ENCODE assay signal across 18 cellular contexts in the genomic region with DNA sequence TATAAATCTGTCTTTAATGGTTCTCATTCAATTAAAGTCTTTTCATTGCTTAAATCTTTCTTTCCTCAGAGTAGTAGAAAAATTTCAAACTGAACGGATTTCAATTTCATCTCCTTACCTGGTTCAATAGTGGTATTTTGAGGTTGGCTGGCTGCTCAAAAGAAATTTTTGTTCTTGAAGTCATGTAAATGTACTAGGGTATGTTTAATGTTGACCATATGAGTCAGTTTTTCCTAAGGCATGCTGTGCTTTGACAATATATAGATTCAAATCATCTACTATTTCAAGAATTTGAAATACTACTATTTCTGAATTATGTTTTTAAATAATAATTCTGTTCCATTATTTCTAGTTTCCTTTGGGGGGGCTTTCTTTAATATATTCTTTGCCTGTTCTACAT.
DNase-seq lines count a peak whose midpoint lies in the region; TF ChIP-seq lines count a peak whose summit lies in the region.
"Had no signal": no experiment of that assay in that cellular context is flagged by ENCODE, and none has a peak within 500 bp of the region (broad histone marks: within the 10 kb centered on the region; RNA-seq: fewer than 3 reads in every experiment).

No MANE protein-coding gene starts in this region.

- H3K27me3 Mint-ChIP-seq in mesothelial cell of epicardium (ENCODE audit: low read depth): no peaks in the 10 kb centered on the region
- H3K27me3 Mint-ChIP-seq: CD4-positive, CD25-positive, alpha-beta regulatory T cell; CD8-positive, alpha-beta memory T cell; IgD-negative memory B cell had no signal

- TF ChIP-seq CTCF in RWPE1 (conservative IDR thresholded peaks at IDR 0.05; ENCODE audit: low read depth) (no peak), astrocyte of the spinal cord (IDR thresholded peaks at IDR 0.05; ENCODE audit: low read depth, low read length) (no peak), epithelial cell of esophagus (IDR thresholded peaks at IDR 0.05; ENCODE audit: insufficient read depth, low read depth, low read length, missing control alignments) (no peak), mesothelial cell of epicardium (IDR thresholded peaks at IDR 0.05; ENCODE audit: unreplicated experiment) (no peak)

- H3K4me3 ChIP-seq in astrocyte of the spinal cord (ENCODE audit: low read depth, low read length) (no peak overlapping the region), epithelial cell of esophagus (ENCODE audit: low read length) (no peak overlapping the region)

- CTCF ChIA-PET in RWPE1 (lab: Yijun Ruan, JAX): no interaction called here

- no peaks in the 10 kb centered on the region for H3K36me3 Mint-ChIP-seq in mesothelial cell of epicardium
- H3K36me3 Mint-ChIP-seq: CD4-positive, CD25-positive, alpha-beta regulatory T cell; CD8-positive, alpha-beta memory T cell; IgD-negative memory B cell had no signal

- H3K4me1 Mint-ChIP-seq in mesothelial cell of epicardium: peaks cover 1% of the 10 kb centered on the region
- H3K4me1 Mint-ChIP-seq: CD4-positive, CD25-positive, alpha-beta regulatory T cell; CD8-positive, alpha-beta memory T cell had no signal

- peak; percentile 8 for DNase-seq in RWPE1 (ENCODE audit: low spot score)
- DNase-seq in astrocyte of the spinal cord (ENCODE audit: low read depth, low spot score): peak; percentile 6
- peak; percentile 60 for DNase-seq in epithelial cell of esophagus (ENCODE audit: low read depth)
- peak; percentile 3 for DNase-seq in kidney tubule cell (ENCODE audit: low spot score)
- DNase-seq in central memory CD4-positive, alpha-beta T cell: no peak
- no peak for DNase-seq in hepatic stellate cell (ENCODE audit: low spot score)
- no peak for DNase-seq in mesothelial cell of epicardium (ENCODE audit: low spot score in 2 of 2, unreplicated experiment in 2 of 2)
- DNase-seq: ACHN; BE2C; C1 segment of cervical spinal cord; CD4-positive, CD25-positive, alpha-beta regulatory T cell; CD8-positive, alpha-beta memory T cell; COR-L47; DMS 273 treated with DMSO at 0.1 percent for 48 hours; DMS79; GF-D8; H9 had no signal

- POLR2A ChIA-PET in RWPE1 (lab: Yijun Ruan, JAX; ENCODE audit: low non-redundant PET): no interaction called here

- H3K27ac Mint-ChIP-seq in mesothelial cell of epicardium: no peak overlapping the region
- H3K27ac Mint-ChIP-seq: CD4-positive, CD25-positive, alpha-beta regulatory T cell; H9 had no signal

- no peak overlapping the region for H3K27ac ChIP-seq in RWPE1

- H3K4me3 Mint-ChIP-seq in mesothelial cell of epicardium: no peak overlapping the region
- H3K4me3 Mint-ChIP-seq: CD4-positive, CD25-positive, alpha-beta regulatory T cell; CD8-positive, alpha-beta memory T cell; H9; IgD-negative memory B cell had no signal

- in situ Hi-C loops in astrocyte of the spinal cord (cut with HindIII; ENCODE audit: low sequenced_read_pairs): no loop called here

- H3K9me3 Mint-ChIP-seq in mesothelial cell of epicardium: peaks cover 21% of the 10 kb centered on the region
- H3K9me3 Mint-ChIP-seq: H9 had no signal

Comparison
In these comparisons a context has a peak if more than half of its experiments do, and no peak if none do; other contexts are left out.
1. DNase-seq: peak in RWPE1 (single experiment), astrocyte of the spinal cord (single experiment), epithelial cell of esophagus (single experiment) and kidney tubule cell (single experiment); none in central memory CD4-positive, alpha-beta T cell (single experiment), hepatic stellate cell (single experiment) and mesothelial cell of epicardium (0 of 2).